ENCODE assay signal across 15 cellular contexts in the genomic region with DNA sequence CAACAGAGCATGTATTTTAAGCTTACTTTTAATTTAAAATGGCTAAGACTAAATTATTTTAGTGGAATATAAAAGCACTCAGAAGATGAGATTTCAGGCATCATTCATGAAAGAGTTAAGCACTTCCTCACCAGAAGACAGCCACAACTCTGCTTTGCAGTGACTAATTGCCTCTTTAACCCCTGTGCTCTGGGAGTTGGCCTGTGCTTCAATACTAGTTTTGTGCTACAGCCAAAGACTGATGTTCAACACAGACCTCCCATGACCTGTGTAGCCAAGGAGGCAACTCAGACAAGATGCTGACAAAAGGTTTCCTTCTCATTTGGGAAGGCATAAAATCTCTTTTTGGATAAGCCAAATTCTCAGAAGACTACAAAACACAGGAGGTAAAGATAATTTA.
DNase-seq lines count a peak whose midpoint lies in the region; ATAC-seq and TF ChIP-seq lines count a peak whose summit lies in the region.
"Had no signal": no experiment of that assay in that cellular context is flagged by ENCODE, and none has a peak within 500 bp of the region (broad histone marks: within the 10 kb centered on the region; RNA-seq: fewer than 3 reads in every experiment).

No MANE protein-coding gene starts in this region.

- CTCF ChIA-PET in CD4-positive, alpha-beta memory T cell (lab: Charles Lee; ENCODE audit: partially characterized antibody), result no interaction called here

- H3K36me3 Mint-ChIP-seq in CD4-positive, alpha-beta memory T cell, result peaks cover 0 to 9% of the 10 kb centered on the region in 2 donors
- H3K36me3 Mint-ChIP-seq in stimulated activated memory B cell treated with anti-CD40 and anti-IgM and Interleukin-4, amounts not matched to agents 10 μg/mL and 1 μg/mL and 100 μg/mL, for 72 hours, result peaks cover 11% of the 10 kb centered on the region

- no peak overlapping the region for H3K27ac ChIP-seq in cardiac muscle cell
- H3K27ac ChIP-seq in foreskin keratinocyte, result no peak overlapping the region
- H3K27ac ChIP-seq in CD4-positive, alpha-beta memory T cell (ENCODE audit: low read depth, low read length), result no peak overlapping the region
- H3K27ac ChIP-seq: epithelial cell of prostate, thyroid gland had no signal

- H3K36me3 ChIP-seq in cardiac muscle cell, result no peaks in the 10 kb centered on the region
- no peaks in the 10 kb centered on the region for H3K36me3 ChIP-seq in CD4-positive, alpha-beta memory T cell (ENCODE audit: insufficient read depth, low read length)
- H3K36me3 ChIP-seq: thyroid gland had no signal

- H3K4me3 Mint-ChIP-seq in CD4-positive, alpha-beta memory T cell, result no peak overlapping the region
- no peak overlapping the region for H3K4me3 Mint-ChIP-seq in stimulated activated memory B cell treated with anti-CD40 and anti-IgM and Interleukin-4, amounts not matched to agents 10 μg/mL and 1 μg/mL and 100 μg/mL, for 72 hours
- H3K4me3 Mint-ChIP-seq: memory B cell had no signal

- ATAC-seq in Right ventricle myocardium superior (ENCODE audit: poor library complexity), result no peak
- ATAC-seq in foreskin keratinocyte, result peak; percentile 41
- no peak for ATAC-seq in stimulated activated memory B cell treated with anti-CD40 and anti-IgM and Interleukin-4, amounts not matched to agents 10 μg/mL and 1 μg/mL and 100 μg/mL, for 72 hours

- H3K27me3 ChIP-seq in cardiac muscle cell, result no peaks in the 10 kb centered on the region
- H3K27me3 ChIP-seq in foreskin keratinocyte, result no peaks in the 10 kb centered on the region
- H3K27me3 ChIP-seq in CD4-positive, alpha-beta memory T cell (ENCODE audit: insufficient read depth, low read length), result no peaks in the 10 kb centered on the region
- H3K27me3 ChIP-seq: thyroid gland had no signal

- POLR2A ChIA-PET in CD4-positive, alpha-beta memory T cell (lab: Charles Lee; ENCODE audit: partially characterized antibody), result no interaction called here

- H3K9me3 ChIP-seq in cardiac muscle cell (ENCODE audit: low read depth), result no peaks in the 10 kb centered on the region
- no peaks in the 10 kb centered on the region for H3K9me3 ChIP-seq in CD4-positive, alpha-beta memory T cell (ENCODE audit: control insufficient read depth in 1 of 2, low read length in 2 of 2)
- H3K9me3 ChIP-seq: thyroid gland had no signal

- TF ChIP-seq CTCF in cardiac muscle cell (IDR thresholded peaks at IDR 0.05; ENCODE audit: low read depth, low read length), result no peak
- no peak for TF ChIP-seq CTCF in foreskin keratinocyte (conservative IDR thresholded peaks at IDR 0.05)

- H3K27me3 Mint-ChIP-seq in CD4-positive, alpha-beta memory T cell, result no peaks in the 10 kb centered on the region
- H3K27me3 Mint-ChIP-seq in stimulated activated memory B cell treated with anti-CD40 and anti-IgM and Interleukin-4, amounts not matched to agents 10 μg/mL and 1 μg/mL and 100 μg/mL, for 72 hours, result no peaks in the 10 kb centered on the region
- H3K27me3 Mint-ChIP-seq: memory B cell had no signal

- H3K4me3 ChIP-seq in cardiac muscle cell, result no peak overlapping the region
- H3K4me3 ChIP-seq in CD4-positive, alpha-beta memory T cell (ENCODE audit: low read length in 2 of 2), result no peak overlapping the region
- H3K4me3 ChIP-seq: thyroid gland had no signal

- DNase-seq in cardiac muscle cell (ENCODE audit: low read depth in 1 of 2, low spot score in 1 of 2), result peak; percentile 8 to 9
- no peak for DNase-seq in Right ventricle myocardium superior
- DNase-seq in amniotic epithelial cell (ENCODE audit: low read depth), result peak; percentile 22
- no peak for DNase-seq in foreskin keratinocyte
- no peak for DNase-seq in stimulated activated CD4-positive, alpha-beta T cell treated with anti-CD3 and anti-CD28 coated beads, Interleukin-1b, Interleukin-23, amount 100 ng/mL, for 48 hours
- no peak for DNase-seq in medulla oblongata (ENCODE audit: extremely low spot score)
- DNase-seq in CD4-positive, alpha-beta memory T cell, result no peak
- DNase-seq: activated naive CD4-positive, alpha-beta T cell; cerebellar nuclear complex; NCI-H1417 treated with DMSO at 0.1 percent for 48 hours; NCI-H510A treated with DMSO at 0.1 percent for 48 hours; thyroid gland had no signal

- H3K9me3 Mint-ChIP-seq in CD4-positive, alpha-beta memory T cell, result peaks cover 0 to 2% (median 0%) of the 10 kb centered on the region in 8 donors
- H3K9me3 Mint-ChIP-seq in stimulated activated memory B cell treated with anti-CD40 and anti-IgM and Interleukin-4, amounts not matched to agents 10 μg/mL and 1 μg/mL and 100 μg/mL, for 72 hours, result no peaks in the 10 kb centered on the region
- H3K9me3 Mint-ChIP-seq: memory B cell had no signal

- no peaks in the 10 kb centered on the region for H3K4me1 ChIP-seq in cardiac muscle cell (ENCODE audit: low read depth)
- no peaks in the 10 kb centered on the region for H3K4me1 ChIP-seq in foreskin keratinocyte
- no peaks in the 10 kb centered on the region for H3K4me1 ChIP-seq in CD4-positive, alpha-beta memory T cell (ENCODE audit: insufficient read depth, low read length)
- H3K4me1 ChIP-seq: thyroid gland had no signal

- H3K4me1 Mint-ChIP-seq in CD4-positive, alpha-beta memory T cell, result peaks cover 0 to 1% (median 0%) of the 10 kb centered on the region in 4 donors
- H3K4me1 Mint-ChIP-seq in stimulated activated memory B cell treated with anti-CD40 and anti-IgM and Interleukin-4, amounts not matched to agents 10 μg/mL and 1 μg/mL and 100 μg/mL, for 72 hours, result no peaks in the 10 kb centered on the region

- intact Hi-C loops in Right ventricle myocardium superior (cut with DNase I), result no loop called here
- intact Hi-C loops in CD4-positive, alpha-beta memory T cell (cut with micrococcal nuclease), result no loop called here

- H3K27ac Mint-ChIP-seq in CD4-positive, alpha-beta memory T cell, result no peak overlapping the region
- no peak overlapping the region for H3K27ac Mint-ChIP-seq in stimulated activated memory B cell treated with anti-CD40 and anti-IgM and Interleukin-4, amounts not matched to agents 10 μg/mL and 1 μg/mL and 100 μg/mL, for 72 hours
- H3K27ac Mint-ChIP-seq: memory B cell had no signal

Comparison
In these comparisons a context has a peak if more than half of its experiments do, and no peak if none do; other contexts are left out.
1. DNase-seq: peak in cardiac muscle cell (2 of 2) and amniotic epithelial cell (single experiment); none in Right ventricle myocardium superior (single experiment), foreskin keratinocyte (0 of 2), stimulated activated CD4-positive, alpha-beta T cell treated with anti-CD3 and anti-CD28 coated beads, Interleukin-1b, Interleukin-23, amount 100 ng/mL, for 48 hours (single experiment), medulla oblongata (single experiment) and CD4-positive, alpha-beta memory T cell (0 of 5).